ENCODE assay signal across 8 cellular contexts in genomic region chr5:40410939-40411635, GRCh38.
A peak's percentile ranks its signal among the peaks of the same experiment; 100 is the strongest.
DNase-seq lines count a peak whose midpoint lies in the region; ATAC-seq and TF ChIP-seq lines count a peak whose summit lies in the region.

No MANE protein-coding gene starts in this region.

- H3K4me1 Mint-ChIP-seq in activated naive CD4-positive, alpha-beta T cell treated with anti-CD3 and anti-CD28 coated beads, Interleukin-2, amount 10 ng/mL, durations not matched to agents 7 days and 5 days: peaks cover 55% of the 10 kb centered on the region

- no peak for TF ChIP-seq CTCF in upper lobe of left lung (IDR thresholded peaks at IDR 0.05)

- H3K4me3 Mint-ChIP-seq in activated naive CD4-positive, alpha-beta T cell treated with anti-CD3 and anti-CD28 coated beads, Interleukin-2, amount 10 ng/mL, durations not matched to agents 7 days and 5 days: peak overlapping the region; percentile 58

- H3K9me3 ChIP-seq in upper lobe of left lung: no peaks in the 10 kb centered on the region

- no peak for TF ChIP-seq POLR2A in upper lobe of left lung (IDR thresholded peaks at IDR 0.05)

- peaks cover 7 to 29% (median 19%) of the 10 kb centered on the region in 4 donors for H3K4me1 ChIP-seq in upper lobe of left lung

- no peaks in the 10 kb centered on the region for H3K36me3 ChIP-seq in upper lobe of left lung

- no peaks in the 10 kb centered on the region for H3K27me3 Mint-ChIP-seq in activated naive CD4-positive, alpha-beta T cell treated with anti-CD3 and anti-CD28 coated beads, Interleukin-2, amount 10 ng/mL, durations not matched to agents 7 days and 5 days

- CTCF ChIA-PET in activated naive CD4-positive, alpha-beta T cell treated with anti-CD3 and anti-CD28 coated beads, Interleukin-2, amount 10 ng/mL, durations not matched to agents 7 days and 5 days (lab: Charles Lee): interaction anchor here (0.7 to 3.4 kb wide), 5 partner anchors 10 to 275 kb away, joined by 3 to 18 read pairs (median 4); no protein-coding TSS in a partner anchor

- TF ChIP-seq EP300 in upper lobe of left lung (IDR thresholded peaks at IDR 0.05): peak in 1 of 4 donors; percentile 63

- peak in 1 of 2 donors; percentile 4 for ATAC-seq in activated naive CD4-positive, alpha-beta T cell treated with anti-CD3 and anti-CD28 coated beads, Interleukin-2, amount 50 U/mL, for 72 hours
- ATAC-seq in left lobe of liver (peak; percentile 53), upper lobe of left lung (ENCODE audit: low FRiP score in 2 of 2) (peak in 1 of 2 donors; percentile 83)

- peak overlapping the region; percentile 91 for H3K27ac Mint-ChIP-seq in activated naive CD4-positive, alpha-beta T cell treated with anti-CD3 and anti-CD28 coated beads, Interleukin-2, amount 10 ng/mL, durations not matched to agents 7 days and 5 days
- peak overlapping the region; percentile 98 to 99 for H3K27ac Mint-ChIP-seq in activated naive CD4-positive, alpha-beta T cell treated with anti-CD3 and anti-CD28 coated beads, Interleukin-2, amount 50 U/mL, for 72 hours

- H3K36me3 Mint-ChIP-seq in activated naive CD4-positive, alpha-beta T cell treated with anti-CD3 and anti-CD28 coated beads, Interleukin-2, amount 10 ng/mL, durations not matched to agents 7 days and 5 days: peaks cover 18% of the 10 kb centered on the region
- peaks cover 19 to 32% of the 10 kb centered on the region in 2 donors for H3K36me3 Mint-ChIP-seq in activated naive CD4-positive, alpha-beta T cell treated with anti-CD3 and anti-CD28 coated beads, Interleukin-2, amount 50 U/mL, for 72 hours

- H3K27ac ChIP-seq in upper lobe of left lung: peak overlapping the region; percentile 56 to 74 (median 68)

- no peak overlapping the region for H3K4me3 ChIP-seq in upper lobe of left lung

- H3K9me3 Mint-ChIP-seq in activated naive CD4-positive, alpha-beta T cell treated with anti-CD3 and anti-CD28 coated beads, Interleukin-2, amount 10 ng/mL, durations not matched to agents 7 days and 5 days: peaks cover 6% of the 10 kb centered on the region
- peaks cover 6 to 7% of the 10 kb centered on the region in 2 donors for H3K9me3 Mint-ChIP-seq in activated naive CD4-positive, alpha-beta T cell treated with anti-CD3 and anti-CD28 coated beads, Interleukin-2, amount 50 U/mL, for 72 hours

- H3K27me3 ChIP-seq in upper lobe of left lung: no peaks in the 10 kb centered on the region

- 46 to 55% methylated on average over 3 of the region's 3 CpGs for WGBS in upper lobe of left lung, 2 donors

- DNase-seq in activated naive CD4-positive, alpha-beta T cell treated with anti-CD3 and anti-CD28 coated beads, Interleukin-2, amount 10 ng/mL, durations not matched to agents 7 days and 5 days: no peak
- no peak for DNase-seq in activated naive CD4-positive, alpha-beta T cell (lab: John Stamatoyannopoulos, UW)
- DNase-seq in activated naive CD4-positive, alpha-beta T cell treated with anti-CD3 and anti-CD28 coated beads, Interleukin-2, amount 50 U/mL, for 72 hours (ENCODE audit: low spot score in 2 of 2): no peak
- DNase-seq in left lobe of liver (ENCODE audit: low spot score): no peak
- DNase-seq in upper lobe of left lung: no peak
- no peak for DNase-seq in NCI-H2081 treated with DMSO at 0.1 percent for 48 hours (lab: John Stamatoyannopoulos, UW)
- DNase-seq in NCI-H1436 (lab: John Stamatoyannopoulos, UW): no peak
- no peak for DNase-seq in NCI-H345 treated with DMSO at 0.1 percent for 48 hours (lab: John Stamatoyannopoulos, UW; ENCODE audit: unreplicated experiment)
